17 cellular contexts compared by ENCODE assay signal in the genomic region with DNA sequence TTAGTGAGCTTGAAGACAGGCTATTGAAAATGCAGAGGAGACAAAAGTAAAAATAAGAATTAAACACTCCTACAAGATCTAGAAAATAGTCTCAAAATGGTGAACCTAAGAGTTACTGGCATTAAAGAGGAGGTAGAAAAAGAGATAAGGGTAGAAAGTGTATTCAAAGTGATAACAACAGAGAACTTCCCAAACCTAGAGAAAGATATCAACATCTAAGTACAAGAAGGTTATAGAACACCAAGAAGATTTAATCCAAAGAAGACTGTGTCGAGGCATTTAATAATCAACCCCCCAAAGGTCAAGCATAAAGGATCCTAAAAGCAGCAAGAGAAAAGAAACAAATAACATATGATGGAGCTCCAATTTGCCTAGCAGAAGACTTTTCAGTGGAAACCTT. TPM values are rescaled to one million over a fixed set of nuclear protein-coding genes. Genes with fewer than 3 reads are reported as not detected.
DNase-seq lines count a peak whose midpoint lies in the region; ATAC-seq and TF ChIP-seq lines count a peak whose summit lies in the region.
"Had no signal": no experiment of that assay in that cellular context is flagged by ENCODE, and none has a peak within 500 bp of the region (broad histone marks: within the 10 kb centered on the region; RNA-seq: fewer than 3 reads in every experiment).

No MANE protein-coding gene starts in this region.

- H3K27me3 Mint-ChIP-seq in MCF 10A (ENCODE audit: insufficient read depth, unreplicated experiment): no peaks in the 10 kb centered on the region
- H3K27me3 Mint-ChIP-seq in activated T-helper 17 cell treated with anti-CD3 and anti-CD28 coated beads, Interleukin-2, amount 50 U/mL, for 72 hours: no peaks in the 10 kb centered on the region
- no peaks in the 10 kb centered on the region for H3K27me3 Mint-ChIP-seq in effector memory CD8-positive, alpha-beta T cell

- no peak for DNase-seq in MCF 10A (ENCODE audit: unreplicated experiment)
- no peak for DNase-seq in breast epithelium (ENCODE audit: low spot score in 2 of 2)
- DNase-seq in effector memory CD8-positive, alpha-beta T cell: no peak
- no peak for DNase-seq in left lung
- DNase-seq: 8988T, AML-193, Calu3, DMS 273 treated with DMSO at 0.1 percent for 48 hours, HCEC 1CT, HFFc6 had no signal

- CTCF ChIA-PET in MCF 10A (lab: Yijun Ruan, JAX): interaction anchor here (0.9 kb wide), 1 partner anchor 27 kb away, joined by 3 read pairs; no protein-coding TSS in a partner anchor

- H3K4me1 ChIP-seq in breast epithelium (no peaks in the 10 kb centered on the region), left lung (no peaks in the 10 kb centered on the region)
- H3K4me1 ChIP-seq: BLaER1 had no signal

- H3K27ac ChIP-seq in breast epithelium: no peak overlapping the region
- H3K27ac ChIP-seq in left lung: no peak overlapping the region
- H3K27ac ChIP-seq: BLaER1, HL-60 had no signal

- H3K27ac Mint-ChIP-seq in MCF 10A (ENCODE audit: low read depth, unreplicated experiment): peak overlapping the region; percentile 52
- H3K27ac Mint-ChIP-seq in activated T-helper 17 cell treated with anti-CD3 and anti-CD28 coated beads, Interleukin-2, amount 50 U/mL, for 72 hours: peak overlapping the region; percentile 44
- H3K27ac Mint-ChIP-seq in effector memory CD8-positive, alpha-beta T cell: peak overlapping the region; percentile 44 to 78
- H3K27ac Mint-ChIP-seq: HFFc6 had no signal

- no peak overlapping the region for H3K4me3 Mint-ChIP-seq in MCF 10A (ENCODE audit: unreplicated experiment)
- H3K4me3 Mint-ChIP-seq in activated T-helper 17 cell treated with anti-CD3 and anti-CD28 coated beads, Interleukin-2, amount 50 U/mL, for 72 hours: no peak overlapping the region
- H3K4me3 Mint-ChIP-seq in effector memory CD8-positive, alpha-beta T cell: no peak overlapping the region
- H3K4me3 Mint-ChIP-seq: HFFc6 had no signal

- peaks cover 30% of the 10 kb centered on the region for H3K36me3 Mint-ChIP-seq in MCF 10A (ENCODE audit: insufficient read depth, unreplicated experiment)
- H3K36me3 Mint-ChIP-seq in activated T-helper 17 cell treated with anti-CD3 and anti-CD28 coated beads, Interleukin-2, amount 50 U/mL, for 72 hours (ENCODE audit: low read depth): peaks cover 97% of the 10 kb centered on the region
- H3K36me3 Mint-ChIP-seq in effector memory CD8-positive, alpha-beta T cell (ENCODE audit: insufficient read depth): peaks cover 40% of the 10 kb centered on the region

- no peak for ATAC-seq in activated T-helper 17 cell treated with anti-CD3 and anti-CD28 coated beads, Interleukin-2, amount 50 U/mL, for 72 hours (replicated peaks)
- ATAC-seq in effector memory CD8-positive, alpha-beta T cell (replicated peaks): no peak
- ATAC-seq in HG03442 (IDR thresholded peaks at IDR 0.05; ENCODE audit: unreplicated experiment): no peak
- ATAC-seq in left lung: no peak
- ATAC-seq in GM21390 (IDR thresholded peaks at IDR 0.05; ENCODE audit: unreplicated experiment): no peak

- POLR2A ChIA-PET in MCF 10A (lab: Yijun Ruan, JAX): interaction anchor here (0.6 kb wide), 1 partner anchor 65 kb away, joined by 3 read pairs; no protein-coding TSS in a partner anchor

- no peaks in the 10 kb centered on the region for H3K9me3 Mint-ChIP-seq in MCF 10A (ENCODE audit: unreplicated experiment)
- H3K9me3 Mint-ChIP-seq in activated T-helper 17 cell treated with anti-CD3 and anti-CD28 coated beads, Interleukin-2, amount 50 U/mL, for 72 hours: no peaks in the 10 kb centered on the region
- H3K9me3 Mint-ChIP-seq in effector memory CD8-positive, alpha-beta T cell: no peaks in the 10 kb centered on the region
- H3K9me3 Mint-ChIP-seq: HFFc6 had no signal

- no peaks in the 10 kb centered on the region for H3K9me3 ChIP-seq in breast epithelium
- H3K9me3 ChIP-seq in left lung: no peaks in the 10 kb centered on the region
- H3K9me3 ChIP-seq: BLaER1 had no signal

- no peak for TF ChIP-seq CTCF in MCF 10A (IDR thresholded peaks at IDR 0.05; ENCODE audit: unreplicated experiment)
- TF ChIP-seq CTCF in breast epithelium (IDR thresholded peaks at IDR 0.05): no peak
- no peak for TF ChIP-seq CTCF in left lung (IDR thresholded peaks at IDR 0.05)

- TF ChIP-seq POLR2A in breast epithelium (IDR thresholded peaks at IDR 0.05): no peak

- H3K4me3 ChIP-seq in breast epithelium: no peak overlapping the region
- no peak overlapping the region for H3K4me3 ChIP-seq in left lung
- H3K4me3 ChIP-seq: BLaER1 had no signal

- peaks cover 29% of the 10 kb centered on the region for H3K4me1 Mint-ChIP-seq in MCF 10A (ENCODE audit: insufficient read depth, unreplicated experiment)
- peaks cover 61% of the 10 kb centered on the region for H3K4me1 Mint-ChIP-seq in activated T-helper 17 cell treated with anti-CD3 and anti-CD28 coated beads, Interleukin-2, amount 50 U/mL, for 72 hours
- H3K4me1 Mint-ChIP-seq in effector memory CD8-positive, alpha-beta T cell (ENCODE audit: low read depth in 2 of 2): peaks cover 55 to 74% of the 10 kb centered on the region in 2 donors

- no peaks in the 10 kb centered on the region for H3K27me3 ChIP-seq in breast epithelium
- H3K27me3 ChIP-seq in left lung: no peaks in the 10 kb centered on the region
- H3K27me3 ChIP-seq: BLaER1 had no signal

- no TSS peak for BruUV-seq in MCF 10A (replicated peaks; lab: Mats Ljungman, UMichigan)

- H3K36me3 ChIP-seq in breast epithelium: no peaks in the 10 kb centered on the region
- peaks cover 0 to 38% of the 10 kb centered on the region in 2 donors for H3K36me3 ChIP-seq in left lung

- intact Hi-C loops in MCF 10A (cut with micrococcal nuclease) (no loop called here), breast epithelium (cut with DNase I; ENCODE audit: low total_unique reads) (no loop called here), left lung (cut with DNase I) (no loop called here)

RNA-seq across cellular contexts. Expression of gene PDCD10, which starts 23.3 kb away (rescaled TPM):
- 62.9 and 63.3 TPM in 2 replicates for total RNA-seq in MCF 10A (2022)
- 10 to 100 TPM; 64.6 to 85.9 (median 79.6) TPM for total RNA-seq in breast epithelium
- total RNA-seq in activated T-helper 17 cell treated with anti-CD3 and anti-CD28 coated beads, Interleukin-2, amount 50 U/mL, for 72 hours: 10 to 100 TPM; 81.9 to 83.9 TPM
- total RNA-seq in left lung: 10 to 100 TPM; 45.0 to 56.1 TPM

RNA-seq across cellular contexts. Expression of gene SERPINI1, which starts 24.1 kb away (rescaled TPM):
- total RNA-seq in MCF 10A (2022): 2.5 and 2.6 TPM in 2 replicates
- total RNA-seq in breast epithelium: 10 to 100 TPM in 1 of 3 donors, 1 to 10 TPM in 2; 4.3 to 10.8 (median 6.3) TPM
- 1 to 10 TPM; 1.7 to 4.0 TPM for total RNA-seq in activated T-helper 17 cell treated with anti-CD3 and anti-CD28 coated beads, Interleukin-2, amount 50 U/mL, for 72 hours
- 1 to 10 TPM; 6.1 to 7.3 TPM for total RNA-seq in left lung

RNA-seq across cellular contexts. Expression of gene WDR49, which starts 57.7 kb away (rescaled TPM):
- 0.54 and 0.98 TPM in 2 replicates for total RNA-seq in MCF 10A (2022)
- 1 to 10 TPM in 1 of 3 donors, under 1 TPM in 2; 0.80 to 1.9 (median 0.98) TPM for total RNA-seq in breast epithelium
- total RNA-seq in activated T-helper 17 cell treated with anti-CD3 and anti-CD28 coated beads, Interleukin-2, amount 50 U/mL, for 72 hours: under 1 TPM; 0.42 to 0.71 TPM
- 1 to 10 TPM; 1.0 to 6.0 TPM for total RNA-seq in left lung
- total RNA-seq: G401, H4, HFFc6 had no signal
